Comparison of ENCODE assay signal across 11 cellular contexts in genomic region chr2:98559581-98559980, GRCh38. TPM values are rescaled to one million over a fixed set of nuclear protein-coding genes. Genes with fewer than 3 reads are reported as not detected.
DNase-seq lines count a peak whose midpoint lies in the region; ATAC-seq and TF ChIP-seq lines count a peak whose summit lies in the region.
"Had no signal": no experiment of that assay in that cellular context is flagged by ENCODE, and none has a peak within 500 bp of the region (broad histone marks: within the 10 kb centered on the region; RNA-seq: fewer than 3 reads in every experiment).

No MANE protein-coding gene starts in this region.

- no peaks in the 10 kb centered on the region for H3K9me3 Mint-ChIP-seq in activated CD8-positive, alpha-beta T cell treated with anti-CD3 and anti-CD28 coated beads for 36 hours

- no peaks in the 10 kb centered on the region; the same call in 1 of the 2 replicates for H3K9me3 ChIP-seq in AG04450 (ENCODE audit: control insufficient read depth, insufficient read depth, low read length)

- H3K4me1 Mint-ChIP-seq in activated CD8-positive, alpha-beta T cell treated with anti-CD3 and anti-CD28 coated beads for 36 hours (ENCODE audit: low read depth): peaks cover 50% of the 10 kb centered on the region

- TF ChIP-seq CTCF in AG04450 (IDR thresholded peaks at IDR 0.05; ENCODE audit: low read depth, low read length): no peak
- no peak for TF ChIP-seq CTCF in activated CD8-positive, alpha-beta T cell treated with anti-CD3 and anti-CD28 coated beads for 36 hours (IDR thresholded peaks at IDR 0.05)

- H3K36me3 Mint-ChIP-seq in activated CD8-positive, alpha-beta T cell treated with anti-CD3 and anti-CD28 coated beads for 36 hours (ENCODE audit: low read depth): peaks cover 36% of the 10 kb centered on the region

- no peak for ATAC-seq in activated CD8-positive, alpha-beta T cell treated with anti-CD3 and anti-CD28 coated beads for 36 hours

- no peaks in the 10 kb centered on the region for H3K27me3 ChIP-seq in AG04450 (ENCODE audit: control insufficient read depth, insufficient read depth, low read length)

- H3K27ac Mint-ChIP-seq in activated CD8-positive, alpha-beta T cell treated with anti-CD3 and anti-CD28 coated beads for 36 hours: peak overlapping the region; percentile 66

- CTCF ChIA-PET in AG04450 (lab: Charles Lee): interaction anchor here (1.4 to 2.6 kb wide), 3 partner anchors 9 to 147 kb away, joined by 4 to 14 read pairs (median 8); no protein-coding TSS in a partner anchor
- CTCF ChIA-PET in activated CD8-positive, alpha-beta T cell treated with anti-CD3 and anti-CD28 coated beads for 36 hours (lab: Charles Lee): interaction anchor here (1.0 to 5.0 kb wide), 3 partner anchors 10 to 147 kb away, joined by 3 to 22 read pairs (median 21); no protein-coding TSS in a partner anchor

- no peak overlapping the region for H3K4me3 Mint-ChIP-seq in activated CD8-positive, alpha-beta T cell treated with anti-CD3 and anti-CD28 coated beads for 36 hours

- intact Hi-C loops in activated CD8-positive, alpha-beta T cell treated with anti-CD3 and anti-CD28 coated beads for 36 hours (cut with micrococcal nuclease): no loop called here

- DNase-seq in AG04450 (ENCODE audit: low read depth, low spot score) (no peak), ELR (ENCODE audit: low read depth) (peak; percentile 37), kidney tubule cell (ENCODE audit: low spot score) (peak; percentile 9), NCI-H2029 (lab: John Stamatoyannopoulos, UW) (no peak), amniotic stem cell (lab: John Stamatoyannopoulos, UW) (no peak), SIG-M5 (lab: John Stamatoyannopoulos, UW) (no peak)
- DNase-seq in activated CD8-positive, alpha-beta T cell treated with anti-CD3 and anti-CD28 coated beads for 36 hours: no peak
- no peak for DNase-seq in stimulated activated naive CD4-positive, alpha-beta T cell treated with Interleukin-2 at 50 U/mL for 16 hours (lab: John Stamatoyannopoulos, UW)
- DNase-seq: effector CD4-positive, alpha-beta T cell; GF-D8; stimulated activated CD4-positive, alpha-beta T cell treated with anti-CD3 and anti-CD28 coated beads, Interleukin-2, amount 100 ng/mL, for 24 hours had no signal

- POLR2A ChIA-PET in AG04450 (lab: Yijun Ruan, JAX): interaction anchor here (0.6 to 1.2 kb wide), 4 partner anchors 9 to 111 kb away, joined by 3 to 4 read pairs (median 3); no protein-coding TSS in a partner anchor
- POLR2A ChIA-PET in activated CD8-positive, alpha-beta T cell treated with anti-CD3 and anti-CD28 coated beads for 36 hours (lab: Charles Lee): interaction anchor here (0.6 kb wide), 1 partner anchor 26 kb away, joined by 3 read pairs; no protein-coding TSS in a partner anchor

- no peaks in the 10 kb centered on the region for H3K27me3 Mint-ChIP-seq in activated CD8-positive, alpha-beta T cell treated with anti-CD3 and anti-CD28 coated beads for 36 hours

- H3K4me3 ChIP-seq in AG04450 (ENCODE audit: low read depth, low read length): no peak overlapping the region

- peak overlapping the region; percentile 91 for H3K27ac ChIP-seq in AG04450 (ENCODE audit: low read depth, low read length)

RNA-seq across cellular contexts. Expression of gene COA5, which starts 48.7 kb away (rescaled TPM):
- polyA plus RNA-seq in AG04450 (2011; rRNA removed): 20.5 and 27.4 TPM in 2 replicates
- polyA minus RNA-seq in AG04450 (2011; rRNA and poly(A)+ RNA removed): 4.4 and 5.6 TPM in 2 replicates
- 10 to 100 TPM; 27.5 to 32.7 TPM for total RNA-seq in activated CD8-positive, alpha-beta T cell treated with anti-CD3 and anti-CD28 coated beads for 36 hours

RNA-seq across cellular contexts. Expression of gene UNC50, which starts 48.8 kb away (rescaled TPM):
- 44.8 and 64.1 TPM in 2 replicates for polyA plus RNA-seq in AG04450 (2011; rRNA removed)
- polyA minus RNA-seq in AG04450 (2011; rRNA and poly(A)+ RNA removed): 13.4 and 19.8 TPM in 2 replicates
- 10 to 100 TPM; 24.8 to 28.3 TPM for total RNA-seq in activated CD8-positive, alpha-beta T cell treated with anti-CD3 and anti-CD28 coated beads for 36 hours

Comparison
In these comparisons a context has a peak if more than half of its experiments do, and no peak if none do; other contexts are left out.
1. DNase-seq: peak in ELR (single experiment) and kidney tubule cell (single experiment); none in AG04450 (single experiment), activated CD8-positive, alpha-beta T cell treated with anti-CD3 and anti-CD28 coated beads for 36 hours (single experiment), NCI-H2029 (single experiment), stimulated activated naive CD4-positive, alpha-beta T cell treated with Interleukin-2 at 50 U/mL for 16 hours (single experiment), amniotic stem cell (single experiment) and SIG-M5 (single experiment).